ENCODE assay signal across 12 cellular contexts in genomic region chr6:19839788-19840187, GRCh38. TPM values are rescaled to one million over a fixed set of nuclear protein-coding genes. Genes with fewer than 3 reads are reported as not detected.
DNase-seq lines count a peak whose midpoint lies in the region; ATAC-seq and TF ChIP-seq lines count a peak whose summit lies in the region.
"Had no signal": no experiment of that assay in that cellular context is flagged by ENCODE, and none has a peak within 500 bp of the region (broad histone marks: within the 10 kb centered on the region; RNA-seq: fewer than 3 reads in every experiment).

No MANE protein-coding gene starts in this region.

- peaks cover 30% of the 10 kb centered on the region; the same call in 1 of the 2 replicates for H3K27me3 ChIP-seq in iPS-20b (ENCODE audit: insufficient read depth, low read length)
- peaks cover 2 to 86% (median 37%) of the 10 kb centered on the region in 7 donors for H3K27me3 ChIP-seq in spleen (replicated peaks in 1 of 7)

- peak overlapping the region; percentile 94 for H3K4me3 Mint-ChIP-seq in HFFc6
- H3K4me3 Mint-ChIP-seq: activated T-cell treated with anti-CD3 and anti-CD28 coated beads, Interleukin-2, amount 50 U/mL, for 24 hours had no signal

- H3K36me3 ChIP-seq in iPS-20b (ENCODE audit: insufficient read depth, low read depth, low read length), result peaks cover 12% of the 10 kb centered on the region
- no peaks in the 10 kb centered on the region for H3K36me3 ChIP-seq in spleen

- ATAC-seq in GM21381 (IDR thresholded peaks at IDR 0.05; ENCODE audit: unreplicated experiment), result no peak

- H3K4me1 ChIP-seq in iPS-20b (ENCODE audit: insufficient read depth, low read length), result peaks cover 26% of the 10 kb centered on the region
- H3K4me1 ChIP-seq in spleen, result peaks cover 0 to 20% (median 14%) of the 10 kb centered on the region in 6 donors

- peak overlapping the region; percentile 94; the same call in 1 of the 2 replicates for H3K27ac ChIP-seq in VCaP
- no peak overlapping the region for H3K27ac ChIP-seq in iPS-20b (ENCODE audit: low read length)
- H3K27ac ChIP-seq in spleen, result peak overlapping the region in 6 of 8 donors; percentile 14 to 86 (median 81)

- TF ChIP-seq CTCF in HFFc6 (IDR thresholded peaks at IDR 0.05) (no peak), VCaP (conservative IDR thresholded peaks at IDR 0.05) (no peak), spleen (IDR thresholded peaks at IDR 0.05 in 8 of 11, conservative IDR thresholded peaks at IDR 0.05 in 3 of 11) (no peak)

- peaks cover 13% of the 10 kb centered on the region; the same call in 1 of the 2 replicates for H3K36me3 Mint-ChIP-seq in HFFc6 (ENCODE audit: low read depth)

- H3K27me3 Mint-ChIP-seq in HFFc6 (ENCODE audit: insufficient read depth), result peaks cover 5% of the 10 kb centered on the region

- 40 to 55% (median 49%) methylated on average over 1 of the region's 1 CpG for WGBS in spleen, 5 donors

- H3K27ac Mint-ChIP-seq in HFFc6, result peak overlapping the region; percentile 19; the same call in 1 of the 2 replicates
- H3K27ac Mint-ChIP-seq: activated T-cell treated with anti-CD3 and anti-CD28 coated beads, Interleukin-2, amount 50 U/mL, for 24 hours had no signal

- H3K4me1 Mint-ChIP-seq in HFFc6 (ENCODE audit: low read depth), result peaks cover 39% of the 10 kb centered on the region

- H3K9me3 Mint-ChIP-seq in HFFc6, result no peaks in the 10 kb centered on the region
- H3K9me3 Mint-ChIP-seq: activated T-cell treated with anti-CD3 and anti-CD28 coated beads, Interleukin-2, amount 50 U/mL, for 24 hours had no signal

- DNase-seq in HFFc6, result no peak
- no peak for DNase-seq in spleen
- no peak for DNase-seq in SIG-M5 treated with dmso at 0.1 percent for 504 hours (lab: John Stamatoyannopoulos, UW; ENCODE audit: unreplicated experiment)
- DNase-seq in activated gamma-delta T cell (lab: John Stamatoyannopoulos, UW), result no peak
- DNase-seq: activated T-cell treated with anti-CD3 and anti-CD28 coated beads, Interleukin-2, amount 50 U/mL, for 24 hours; NCI-H2081 treated with DMSO at 0.1 percent for 48 hours; RPMI8226; stimulated activated CD4-positive, alpha-beta T cell treated with anti-CD3 and anti-CD28 coated beads, Interleukin-2, amount 100 ng/mL, for 24 hours had no signal

- H3K9me3 ChIP-seq in iPS-20b (ENCODE audit: insufficient read depth, low read depth, low read length) (no peaks in the 10 kb centered on the region), spleen (peaks cover 0 to 11% (median 0%) of the 10 kb centered on the region in 8 donors)

- peak overlapping the region; percentile 2; the same call in 1 of the 2 replicates for H3K9ac ChIP-seq in iPS-20b (ENCODE audit: low read depth, low read length)

- intact Hi-C loops in spleen (cut with DNase I; ENCODE audit: low total_unique reads), result no loop called here

- no peak for TF ChIP-seq POLR2A in spleen (IDR thresholded peaks at IDR 0.05)

- H3K4me3 ChIP-seq in iPS-20b (ENCODE audit: low read length) (peak overlapping the region; percentile 93), spleen (peak overlapping the region in 7 of 8 donors; percentile 3 to 68 (median 41))

RNA-seq across cellular contexts. Expression of gene ID4, which starts 2.6 kb away (rescaled TPM):
- total RNA-seq in HFFc6 (2021; fragmentation: NEBNext Ultra II Directional; extraction: Animal tissue kit (Norgen Biotek cat#: 25700)), result 10 to 100 TPM in 4 of 6 experiments, 1 to 10 TPM in 2; 7.2 to 11.9 (median 10.9) TPM
- total RNA-seq in spleen, result 10 to 100 TPM; 14.4 to 29.1 (median 19.6) TPM
- polyA plus RNA-seq in spleen, result 1 to 10 TPM; 7.8 to 9.1 (median 8.3) TPM
- total RNA-seq: HT-29 had no signal
